ENCODE assay signal across 1 cellular context in genomic region chr2:201116959-201117734, GRCh38.
TF ChIP-seq lines count a peak whose summit lies in the region.

No MANE protein-coding gene starts in this region.

TF ChIP-seq in GM12878, 131 proteins besides CTCF, POLR2A, EP300 and RAD21 (continued from another document):
- TF ChIP-seq ZBTB4 (CRISPR knock-in tag; IDR thresholded peaks at IDR 0.05) (no peak), TCF3 (IDR thresholded peaks at IDR 0.05; ENCODE audit: borderline replicate concordance, insufficient read depth, low read depth, low read length) (no peak)
